Comparison of ENCODE assay signal across 27 cellular contexts in genomic region chr9:89553451-89554020, GRCh38. TPM values are rescaled to one million over a fixed set of nuclear protein-coding genes. Genes with fewer than 3 reads are reported as not detected.
A peak's percentile ranks its signal among the peaks of the same experiment; 100 is the strongest.
DNase-seq lines count a peak whose midpoint lies in the region; ATAC-seq and TF ChIP-seq lines count a peak whose summit lies in the region.
"Had no signal": no experiment of that assay in that cellular context is flagged by ENCODE, and none has a peak within 500 bp of the region (broad histone marks: within the 10 kb centered on the region; RNA-seq: fewer than 3 reads in every experiment).

No MANE protein-coding gene starts in this region.

- peaks cover 5% of the 10 kb centered on the region for H3K9me3 Mint-ChIP-seq in glutamatergic neuron (ENCODE audit: unreplicated experiment)
- H3K9me3 Mint-ChIP-seq: activated CD8-positive, alpha-beta T cell treated with anti-CD3 and anti-CD28 coated beads for 36 hours; activated naive CD4-positive, alpha-beta T cell treated with anti-CD3 and anti-CD28 coated beads, Interleukin-2, amount 10 ng/mL, durations not matched to agents 7 days and 5 days; activated T-helper 17 cell treated with anti-CD3 and anti-CD28 coated beads, Interleukin-2, amount 50 U/mL, for 72 hours had no signal

- DNase-seq in DMS53 (lab: John Stamatoyannopoulos, UW) (peak; percentile 6), DMS53 treated with DMSO at 0.1 percent for 48 hours (lab: John Stamatoyannopoulos, UW; ENCODE audit: unreplicated experiment) (no peak), DMS79 (lab: John Stamatoyannopoulos, UW) (peak; percentile 67), NCI-H510A (lab: John Stamatoyannopoulos, UW) (peak; percentile 25), left kidney (ENCODE audit: low read depth, low spot score) (peak; percentile 50), KBM-7 (no peak), glutamatergic neuron (no peak)
- DNase-seq: activated CD4-positive, CD25-positive, alpha-beta regulatory T cell treated with anti-CD3 and anti-CD28 coated beads, Interleukin-2, amount 50 U/mL, for 72 hours; activated CD8-positive, alpha-beta T cell treated with anti-CD3 and anti-CD28 coated beads for 36 hours; activated naive CD4-positive, alpha-beta T cell treated with anti-CD3 and anti-CD28 coated beads, Interleukin-2, amount 10 ng/mL, durations not matched to agents 7 days and 5 days; COR-L47; foreskin melanocyte; GDM1; mammary epithelial cell; MG63; NCI-H2171; NCI-H526; nephron progenitor cell; ovary; Right ventricle myocardium superior; stimulated activated naive CD4-positive, alpha-beta T cell; T-helper 2 cell; upper lobe of right lung had no signal

- H3K4me1 Mint-ChIP-seq in glutamatergic neuron (ENCODE audit: low read depth, unreplicated experiment): no peaks in the 10 kb centered on the region

- peaks cover 2% of the 10 kb centered on the region for H3K27me3 Mint-ChIP-seq in glutamatergic neuron (ENCODE audit: unreplicated experiment)
- H3K27me3 Mint-ChIP-seq: activated CD8-positive, alpha-beta T cell treated with anti-CD3 and anti-CD28 coated beads for 36 hours; activated T-helper 17 cell treated with anti-CD3 and anti-CD28 coated beads, Interleukin-2, amount 50 U/mL, for 72 hours had no signal

- in situ Hi-C loops in KBM-7 (cut with MboI; ENCODE audit: low pct_unique_long_range_greater_than_20kb, low sequenced_read_pairs): no loop called here

- ATAC-seq in GM18868 (IDR thresholded peaks at IDR 0.05; ENCODE audit: unreplicated experiment): no peak
- ATAC-seq: activated CD8-positive, alpha-beta T cell treated with anti-CD3 and anti-CD28 coated beads for 36 hours; activated T-helper 17 cell treated with anti-CD3 and anti-CD28 coated beads, Interleukin-2, amount 50 U/mL, for 72 hours; K562; SK-N-SH treated with all-trans-retinoic acid at 6 μM for 48 hours; upper lobe of right lung had no signal

- TF ChIP-seq CTCF in glutamatergic neuron (IDR thresholded peaks at IDR 0.05; ENCODE audit: partially characterized antibody, unreplicated experiment): no peak

- H3K27ac Mint-ChIP-seq in glutamatergic neuron (ENCODE audit: unreplicated experiment): no peak overlapping the region
- H3K27ac Mint-ChIP-seq: activated CD8-positive, alpha-beta T cell treated with anti-CD3 and anti-CD28 coated beads for 36 hours; activated naive CD4-positive, alpha-beta T cell treated with anti-CD3 and anti-CD28 coated beads, Interleukin-2, amount 10 ng/mL, durations not matched to agents 7 days and 5 days; activated T-helper 17 cell treated with anti-CD3 and anti-CD28 coated beads, Interleukin-2, amount 50 U/mL, for 72 hours had no signal

- no peaks in the 10 kb centered on the region for H3K36me3 Mint-ChIP-seq in glutamatergic neuron (ENCODE audit: unreplicated experiment)
- H3K36me3 Mint-ChIP-seq: activated naive CD4-positive, alpha-beta T cell treated with anti-CD3 and anti-CD28 coated beads, Interleukin-2, amount 10 ng/mL, durations not matched to agents 7 days and 5 days had no signal

- H3K4me3 Mint-ChIP-seq in glutamatergic neuron (ENCODE audit: unreplicated experiment): no peak overlapping the region
- H3K4me3 Mint-ChIP-seq: activated CD8-positive, alpha-beta T cell treated with anti-CD3 and anti-CD28 coated beads for 36 hours; activated naive CD4-positive, alpha-beta T cell treated with anti-CD3 and anti-CD28 coated beads, Interleukin-2, amount 10 ng/mL, durations not matched to agents 7 days and 5 days; activated T-helper 17 cell treated with anti-CD3 and anti-CD28 coated beads, Interleukin-2, amount 50 U/mL, for 72 hours; nephron progenitor cell had no signal

RNA-seq across cellular contexts. Expression of gene GADD45G, which starts 51.3 kb away (rescaled TPM):
- total RNA-seq in glutamatergic neuron (ENCODE audit: unreplicated experiment): 124 TPM

RNA-seq across cellular contexts. Expression of gene SEMA4D, which starts 55.6 kb away (rescaled TPM):
- 192 TPM for total RNA-seq in glutamatergic neuron (ENCODE audit: unreplicated experiment)

Comparison
In these comparisons a context has a peak if more than half of its experiments do, and no peak if none do; other contexts are left out.
1. DNase-seq: peak in DMS53 (single experiment), DMS79 (single experiment), NCI-H510A (single experiment) and left kidney (single experiment); none in DMS53 treated with DMSO at 0.1 percent for 48 hours (single experiment), KBM-7 (single experiment) and glutamatergic neuron (single experiment).